ENCODE assay signal across 1 cellular context in the genomic region with DNA sequence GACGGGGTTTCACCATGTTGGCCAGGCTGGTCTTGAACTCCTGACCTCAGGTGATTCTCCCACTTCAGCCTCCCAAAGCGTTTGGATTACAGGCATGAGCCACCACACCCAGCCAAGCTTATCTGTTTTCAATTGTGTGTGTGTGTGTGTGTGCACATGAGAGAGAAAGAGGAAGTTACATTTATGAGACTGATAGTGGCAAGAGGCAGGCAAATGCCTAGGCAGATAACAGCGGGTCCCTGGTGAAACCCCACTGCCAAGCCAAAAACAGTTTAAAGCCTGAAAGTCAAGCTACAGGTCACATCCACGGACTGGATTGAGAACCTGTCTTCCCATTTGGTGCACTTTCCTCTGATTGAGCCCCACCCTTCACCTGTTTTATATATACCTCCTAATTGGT.
TF ChIP-seq lines count a peak whose summit lies in the region.

No MANE protein-coding gene starts in this region.

TF ChIP-seq in GM12878, 131 proteins besides CTCF, POLR2A, EP300 and RAD21:
- TF ChIP-seq MTA2 (IDR thresholded peaks at IDR 0.05; ENCODE audit: low read depth) (no peak), JUND (IDR thresholded peaks at IDR 0.05; ENCODE audit: low read depth, low read length) (no peak), ZNF207 (IDR thresholded peaks at IDR 0.05; ENCODE audit: borderline replicate concordance) (no peak), RFX5 (IDR thresholded peaks at IDR 0.05; ENCODE audit: low read depth, low read length) (no peak), NFYA (IDR thresholded peaks at IDR 0.05; ENCODE audit: borderline replicate concordance, low read depth, low read length) (no peak)
- TF ChIP-seq, protein P1, sequence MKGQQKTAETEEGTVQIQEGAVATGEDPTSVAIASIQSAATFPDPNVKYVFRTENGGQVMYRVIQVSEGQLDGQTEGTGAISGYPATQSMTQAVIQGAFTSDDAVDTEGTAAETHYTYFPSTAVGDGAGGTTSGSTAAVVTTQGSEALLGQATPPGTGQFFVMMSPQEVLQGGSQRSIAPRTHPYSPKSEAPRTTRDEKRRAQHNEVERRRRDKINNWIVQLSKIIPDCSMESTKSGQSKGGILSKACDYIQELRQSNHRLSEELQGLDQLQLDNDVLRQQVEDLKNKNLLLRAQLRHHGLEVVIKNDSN (IDR thresholded peaks at IDR 0.05; ENCODE audit: borderline replicate concordance, extremely low read length, insufficient read depth, low read depth, low read length), result no peak
